31 cellular contexts compared by ENCODE assay signal in the genomic region with DNA sequence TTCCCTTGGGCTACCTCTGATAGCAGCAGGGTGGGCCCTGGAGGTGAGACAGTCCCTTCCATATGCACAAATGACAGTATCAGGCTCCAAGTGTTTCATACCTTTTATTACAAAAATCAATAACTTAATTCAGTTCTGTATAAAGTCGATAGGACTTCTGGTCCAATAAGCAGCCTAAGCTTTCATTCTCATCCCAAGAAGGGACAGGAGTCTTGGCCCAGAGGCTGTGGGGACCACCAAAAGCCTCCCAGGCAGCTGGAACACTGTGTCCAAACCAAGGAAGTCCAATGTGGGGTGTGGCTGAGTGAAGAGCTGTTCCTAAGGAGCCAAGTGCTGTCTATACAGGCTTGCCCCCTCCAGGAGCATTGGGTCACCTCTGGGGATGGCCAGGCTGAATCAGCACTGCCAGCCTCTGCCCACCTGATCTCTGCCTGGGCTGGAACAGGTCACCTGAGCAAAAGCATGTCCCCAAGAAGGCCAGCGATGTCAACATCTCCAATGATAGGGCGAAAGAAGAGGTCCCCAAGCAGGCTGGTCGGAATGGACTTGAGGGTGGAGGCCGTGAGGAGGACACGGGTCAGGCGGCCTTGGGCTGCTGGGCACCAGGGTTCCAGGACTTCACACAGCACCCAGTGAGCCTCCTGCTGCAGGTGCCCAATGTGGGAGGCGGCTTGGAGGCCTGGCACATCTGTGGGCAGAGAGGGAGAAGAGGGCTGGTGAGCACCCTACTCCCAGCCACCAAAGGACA. TPM values are rescaled to one million over a fixed set of nuclear protein-coding genes. Genes with fewer than 3 reads are reported as not detected.
"Had no signal": no experiment of that assay in that cellular context is flagged by ENCODE, and none has a peak within 500 bp of the region (broad histone marks: within the 10 kb centered on the region; RNA-seq: fewer than 3 reads in every experiment).

No MANE protein-coding gene starts in this region.

- H3K36me3 Mint-ChIP-seq: activated CD4-positive, alpha-beta memory T cell treated with anti-CD3 and anti-CD28 coated beads for 36 hours; activated naive CD4-positive, alpha-beta T cell treated with anti-CD3 and anti-CD28 coated beads, Interleukin-2, amount 10 ng/mL, durations not matched to agents 7 days and 5 days; activated naive CD8-positive, alpha-beta T cell treated with anti-CD3 and anti-CD28 coated beads, Interleukin-2, amount 10 ng/mL, durations not matched to agents 7 days and 5 days had no signal

- DNase-seq: activated CD4-positive, alpha-beta memory T cell treated with anti-CD3 and anti-CD28 coated beads for 36 hours; activated CD4-positive, alpha-beta T cell treated with anti-CD3 and anti-CD28 coated beads, Interleukin-2, amount 10 ng/mL, durations not matched to agents 24 days and 14 days; activated CD4-positive, CD25-positive, alpha-beta regulatory T cell treated with anti-CD3 and anti-CD28 coated beads, Interleukin-2, amount 50 U/mL, for 72 hours; activated CD8-positive, alpha-beta memory T cell treated with anti-CD3 and anti-CD28 coated beads, Interleukin-2, amount 50 U/mL, for 4 hours; activated gamma-delta T cell; activated naive CD4-positive, alpha-beta T cell treated with anti-CD3 and anti-CD28 coated beads, Interleukin-2, amount 10 ng/mL, durations not matched to agents 7 days and 5 days; activated naive CD8-positive, alpha-beta T cell treated with anti-CD3 and anti-CD28 coated beads, Interleukin-2, amount 10 ng/mL, durations not matched to agents 7 days and 5 days; activated T-cell treated with anti-CD3 and anti-CD28 coated beads, Interleukin-2, amount 50 U/mL, for 1 hour; brain microvascular endothelial cell; caudate nucleus; cortex of kidney; endodermal cell; foreskin fibroblast; heart left ventricle; retina; stimulated activated naive CD4-positive, alpha-beta T cell treated with Interleukin-2 at 50 U/mL for 16 hours; T-helper 17 cell; T1000; testis; transverse colon had no signal

- H3K27me3 Mint-ChIP-seq: activated CD4-positive, alpha-beta memory T cell treated with anti-CD3 and anti-CD28 coated beads for 36 hours had no signal

- H3K36me3 ChIP-seq: ascending aorta, brain microvascular endothelial cell, neutrophil, prostate gland, transverse colon had no signal

- H3K9me3 ChIP-seq: ascending aorta, heart left ventricle, mucosa of descending colon, neutrophil, prostate gland, testis, transverse colon had no signal

- H3K4me3 Mint-ChIP-seq: activated CD4-positive, alpha-beta memory T cell treated with anti-CD3 and anti-CD28 coated beads for 36 hours; activated CD4-positive, alpha-beta T cell treated with anti-CD3 and anti-CD28 coated beads, Interleukin-2, amount 10 ng/mL, durations not matched to agents 24 days and 14 days; activated naive CD4-positive, alpha-beta T cell treated with anti-CD3 and anti-CD28 coated beads, Interleukin-2, amount 10 ng/mL, durations not matched to agents 7 days and 5 days; activated naive CD8-positive, alpha-beta T cell treated with anti-CD3 and anti-CD28 coated beads, Interleukin-2, amount 10 ng/mL, durations not matched to agents 7 days and 5 days; endodermal cell; nephron; T-helper 17 cell had no signal

- H3K27ac Mint-ChIP-seq: activated CD4-positive, alpha-beta memory T cell treated with anti-CD3 and anti-CD28 coated beads for 36 hours; activated CD4-positive, alpha-beta T cell treated with anti-CD3 and anti-CD28 coated beads, Interleukin-2, amount 10 ng/mL, durations not matched to agents 24 days and 14 days; activated naive CD4-positive, alpha-beta T cell treated with anti-CD3 and anti-CD28 coated beads, Interleukin-2, amount 10 ng/mL, durations not matched to agents 7 days and 5 days; activated naive CD8-positive, alpha-beta T cell treated with anti-CD3 and anti-CD28 coated beads, Interleukin-2, amount 10 ng/mL, durations not matched to agents 7 days and 5 days; endodermal cell; T-helper 17 cell had no signal

- H3K27ac ChIP-seq: ascending aorta, brain microvascular endothelial cell, neutrophil, prostate gland, testis had no signal

- H3K4me3 ChIP-seq: ascending aorta, lung, mucosa of descending colon, prostate gland, testis, transverse colon had no signal

- H3K4me1 Mint-ChIP-seq: activated CD4-positive, alpha-beta T cell treated with anti-CD3 and anti-CD28 coated beads, Interleukin-2, amount 10 ng/mL, durations not matched to agents 24 days and 14 days; activated naive CD4-positive, alpha-beta T cell treated with anti-CD3 and anti-CD28 coated beads, Interleukin-2, amount 10 ng/mL, durations not matched to agents 7 days and 5 days; activated naive CD8-positive, alpha-beta T cell treated with anti-CD3 and anti-CD28 coated beads, Interleukin-2, amount 10 ng/mL, durations not matched to agents 7 days and 5 days had no signal

- H3K4me1 ChIP-seq: ascending aorta, prostate gland, testis had no signal

- H3K9me3 Mint-ChIP-seq: activated CD4-positive, alpha-beta memory T cell treated with anti-CD3 and anti-CD28 coated beads for 36 hours; activated CD4-positive, alpha-beta T cell treated with anti-CD3 and anti-CD28 coated beads, Interleukin-2, amount 10 ng/mL, durations not matched to agents 24 days and 14 days; activated naive CD4-positive, alpha-beta T cell treated with anti-CD3 and anti-CD28 coated beads, Interleukin-2, amount 10 ng/mL, durations not matched to agents 7 days and 5 days; activated naive CD8-positive, alpha-beta T cell treated with anti-CD3 and anti-CD28 coated beads, Interleukin-2, amount 10 ng/mL, durations not matched to agents 7 days and 5 days; endodermal cell; nephron had no signal

- ATAC-seq: esophagus mucosa, heart left ventricle, mucosa of descending colon, T-helper 17 cell had no signal

- H3K27me3 ChIP-seq: ascending aorta, brain microvascular endothelial cell, heart left ventricle, neutrophil, testis, transverse colon had no signal

RNA-seq across cellular contexts. Expression of gene NR0B2, which starts 2.2 kb away (rescaled TPM):
- total RNA-seq: activated CD4-positive, alpha-beta memory T cell treated with anti-CD3 and anti-CD28 coated beads for 36 hours; activated CD4-positive, alpha-beta T cell treated with anti-CD3 and anti-CD28 coated beads, Interleukin-2, amount 10 ng/mL, durations not matched to agents 24 days and 14 days; activated CD8-positive, alpha-beta memory T cell treated with anti-CD3 and anti-CD28 coated beads for 36 hours; activated naive CD8-positive, alpha-beta T cell treated with anti-CD3 and anti-CD28 coated beads, Interleukin-2, amount 10 ng/mL, durations not matched to agents 7 days and 5 days; ascending aorta; chondrocyte; endodermal cell; esophagus mucosa; kidney epithelial cell; osteocyte; prostate gland; T-helper 17 cell had no signal

RNA-seq across cellular contexts. Expression of gene SFN, which starts 48.6 kb away (rescaled TPM):
- total RNA-seq: chondrocyte, osteocyte had no signal
